Comparison of ENCODE assay signal across 16 cellular contexts in genomic region chr1:61227857-61228557, GRCh38.
DNase-seq lines count a peak whose midpoint lies in the region; ATAC-seq and TF ChIP-seq lines count a peak whose summit lies in the region.
"Had no signal": no experiment of that assay in that cellular context is flagged by ENCODE, and none has a peak within 500 bp of the region (broad histone marks: within the 10 kb centered on the region; RNA-seq: fewer than 3 reads in every experiment).

No MANE protein-coding gene starts in this region.

- intact Hi-C loops in stomach (cut with DNase I; ENCODE audit: low total_unique reads), result no loop called here

- H3K27ac Mint-ChIP-seq in glutamatergic neuron (ENCODE audit: unreplicated experiment), result peak overlapping the region; percentile 94
- H3K27ac Mint-ChIP-seq: activated naive CD4-positive, alpha-beta T cell treated with anti-CD3 and anti-CD28 coated beads, Interleukin-2, amount 50 U/mL, for 72 hours; T-cell had no signal

- no peak overlapping the region for H2AFZ ChIP-seq in ACC112 (ENCODE audit: low read length, unreplicated experiment)

- peak overlapping the region; percentile 75 for H3K4me3 ChIP-seq in ACC112 (ENCODE audit: low read depth, low read length)
- no peak overlapping the region for H3K4me3 ChIP-seq in stomach

- 79 to 84% (median 83%) methylated on average over 4 of the region's 4 CpGs for WGBS in stomach, 5 donors

- peak; percentile 14 for DNase-seq in HT-29 (ENCODE audit: low spot score)
- peak; percentile 75 for DNase-seq in glutamatergic neuron
- no peak for DNase-seq in ecto neural progenitor cell (ENCODE audit: low spot score)
- no peak for DNase-seq in stomach
- DNase-seq in C1 segment of cervical spinal cord (lab: John Stamatoyannopoulos, UW), result no peak
- DNase-seq: activated CD8-positive, alpha-beta memory T cell treated with anti-CD3 and anti-CD28 coated beads, Interleukin-2, amount 50 U/mL, for 4 hours; caudate nucleus; NCI-H2107; small intestine; stimulated activated naive CD4-positive, alpha-beta T cell treated with Interleukin-2 at 50 U/mL for 16 hours; T-cell had no signal

- peak overlapping the region; percentile 79 for H3K4me3 Mint-ChIP-seq in glutamatergic neuron (ENCODE audit: unreplicated experiment)
- H3K4me3 Mint-ChIP-seq: T-cell had no signal

- H3K27me3 ChIP-seq in ACC112 (ENCODE audit: insufficient read depth, low read length) (no peaks in the 10 kb centered on the region), stomach (no peaks in the 10 kb centered on the region)

- H3K27me3 Mint-ChIP-seq in glutamatergic neuron (ENCODE audit: unreplicated experiment), result peaks cover 5% of the 10 kb centered on the region

- H3K9me3 ChIP-seq in stomach, result no peaks in the 10 kb centered on the region

- peaks cover 21% of the 10 kb centered on the region for H3K4me1 ChIP-seq in ACC112 (ENCODE audit: control insufficient read depth, insufficient read depth, low read length, unreplicated experiment)
- peaks cover 7 to 48% (median 29%) of the 10 kb centered on the region in 4 donors for H3K4me1 ChIP-seq in stomach

- peaks cover 17% of the 10 kb centered on the region for H3K79me2 ChIP-seq in ACC112 (ENCODE audit: control insufficient read depth, insufficient read depth, low read length, unreplicated experiment)

- H3K9me3 Mint-ChIP-seq in glutamatergic neuron (ENCODE audit: unreplicated experiment), result peaks cover 8% of the 10 kb centered on the region
- H3K9me3 Mint-ChIP-seq: activated naive CD4-positive, alpha-beta T cell treated with anti-CD3 and anti-CD28 coated beads, Interleukin-2, amount 50 U/mL, for 72 hours; T-cell had no signal

- TF ChIP-seq POLR2A in stomach (IDR thresholded peaks at IDR 0.05), result no peak

- ATAC-seq in HG03175 (IDR thresholded peaks at IDR 0.05; ENCODE audit: unreplicated experiment), result no peak
- ATAC-seq: activated CD4-positive, CD25-positive, alpha-beta regulatory T cell treated with anti-CD3 and anti-CD28 coated beads, Interleukin-2, amount 50 U/mL, for 24 hours; activated naive CD4-positive, alpha-beta T cell treated with anti-CD3 and anti-CD28 coated beads, Interleukin-2, amount 50 U/mL, for 72 hours; T-cell had no signal

- TF ChIP-seq EP300 in stomach (IDR thresholded peaks at IDR 0.05), result no peak

- no peaks in the 10 kb centered on the region for H3K36me3 Mint-ChIP-seq in glutamatergic neuron (ENCODE audit: unreplicated experiment)
- H3K36me3 Mint-ChIP-seq: activated naive CD4-positive, alpha-beta T cell treated with anti-CD3 and anti-CD28 coated beads, Interleukin-2, amount 50 U/mL, for 72 hours; T-cell had no signal

- no peak for TF ChIP-seq CTCF in glutamatergic neuron (IDR thresholded peaks at IDR 0.05; ENCODE audit: partially characterized antibody, unreplicated experiment)
- no peak for TF ChIP-seq CTCF in stomach (IDR thresholded peaks at IDR 0.05)

- H3K27ac ChIP-seq in ACC112 (ENCODE audit: low read depth, low read length), result peak overlapping the region; percentile 61; the same call in 1 of the 2 replicates
- H3K27ac ChIP-seq in stomach, result peak overlapping the region in 1 of 5 donors; percentile 45

- peaks cover 58% of the 10 kb centered on the region for H3K4me1 Mint-ChIP-seq in glutamatergic neuron (ENCODE audit: low read depth, unreplicated experiment)
- H3K4me1 Mint-ChIP-seq: T-cell had no signal

- H3K36me3 ChIP-seq in ACC112 (ENCODE audit: insufficient read depth, low read length) (no peaks in the 10 kb centered on the region), stomach (no peaks in the 10 kb centered on the region)

TF ChIP-seq in PFSK-1, 5 proteins besides CTCF, POLR2A, EP300 and RAD21:
- TF ChIP-seq SIN3A (IDR thresholded peaks at IDR 0.05; ENCODE audit: borderline replicate concordance, insufficient read depth, low read length), result no peak
- TF ChIP-seq TAF1 (IDR thresholded peaks at IDR 0.05; ENCODE audit: borderline replicate concordance, insufficient read depth, low read length), result peak; percentile 63; the same call in 1 of the 2 replicates

Comparison
In these comparisons a context has a peak if more than half of its experiments do, and no peak if none do; other contexts are left out.
1. DNase-seq: peak in HT-29 (single experiment) and glutamatergic neuron (single experiment); none in ecto neural progenitor cell (single experiment), stomach (single experiment) and C1 segment of cervical spinal cord (0 of 14).